Comparison of ENCODE assay signal across 1 cellular context in the genomic region with DNA sequence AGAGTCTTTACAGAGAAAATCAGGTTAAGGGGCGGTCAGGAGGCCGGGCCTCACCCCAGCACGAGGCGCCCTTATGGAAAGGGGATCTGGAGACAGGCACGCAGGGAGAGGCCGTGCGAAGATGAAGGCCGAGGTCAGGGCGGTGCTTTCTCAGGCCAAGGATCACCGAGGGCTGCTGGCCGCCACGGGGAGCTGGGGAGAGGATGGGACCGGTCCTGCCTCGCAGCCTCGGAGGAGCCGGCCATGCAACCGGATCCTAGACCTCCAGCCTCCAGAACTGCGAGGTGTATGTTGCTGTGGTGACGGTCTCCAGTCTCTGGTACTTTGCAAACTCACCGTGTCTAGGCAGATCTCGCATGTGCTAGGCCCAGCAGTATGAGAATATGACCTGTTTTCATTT.
TF ChIP-seq lines count a peak whose summit lies in the region.

No MANE protein-coding gene starts in this region.

TF ChIP-seq in K562, 482 proteins besides CTCF, POLR2A, EP300 and RAD21:
- 0 out of 2 replicates have a peak, but pooled peaks have one; percentile 33 for TF ChIP-seq CTBP1 (IDR thresholded peaks at IDR 0.05; ENCODE audit: borderline replicate concordance)
- peak; percentile 41; the same call in 1 of the 2 replicates for TF ChIP-seq L3MBTL2 (IDR thresholded peaks at IDR 0.05)
- TF ChIP-seq RFX1 (IDR thresholded peaks at IDR 0.05): peak; percentile 68; the same call in 1 of the 2 replicates
- TF ChIP-seq ZSCAN29 (IDR thresholded peaks at IDR 0.05): 0 out of 2 replicates have a peak, but pooled peaks have one; percentile 65
- TF ChIP-seq NFE2 (IDR thresholded peaks at IDR 0.05; ENCODE audit: low read depth): peak; percentile 26; the same call in 1 of the 2 replicates
- TF ChIP-seq ZNF121 (CRISPR knock-in tag; conservative IDR thresholded peaks at IDR 0.05): peak; percentile 65
